20 cellular contexts compared by ENCODE assay signal in genomic region chr2:174762464-174762863, GRCh38. TPM values are rescaled to one million over a fixed set of nuclear protein-coding genes. Genes with fewer than 3 reads are reported as not detected.
"Had no signal": no experiment of that assay in that cellular context is flagged by ENCODE, and none has a peak within 500 bp of the region (broad histone marks: within the 10 kb centered on the region; RNA-seq: fewer than 3 reads in every experiment).

No MANE protein-coding gene starts in this region.

- H3K4me1 ChIP-seq: adrenal gland, spleen had no signal

- H3K4me3 Mint-ChIP-seq: activated CD4-positive, alpha-beta T cell treated with anti-CD3 and anti-CD28 coated beads, Interleukin-2, amount 10 ng/mL, durations not matched to agents 24 days and 14 days; activated naive CD4-positive, alpha-beta T cell treated with anti-CD3 and anti-CD28 coated beads for 36 hours; activated T-helper 17 cell treated with anti-CD3 and anti-CD28 coated beads, Interleukin-2, amount 50 U/mL, for 72 hours; WTC11 had no signal

- ATAC-seq: activated T-helper 17 cell treated with anti-CD3 and anti-CD28 coated beads, Interleukin-2, amount 50 U/mL, for 72 hours; esophagus mucosa; mucosa of descending colon had no signal

- H3K27ac Mint-ChIP-seq: activated CD4-positive, alpha-beta T cell treated with anti-CD3 and anti-CD28 coated beads, Interleukin-2, amount 10 ng/mL, durations not matched to agents 24 days and 14 days; activated naive CD4-positive, alpha-beta T cell treated with anti-CD3 and anti-CD28 coated beads for 36 hours; activated T-helper 17 cell treated with anti-CD3 and anti-CD28 coated beads, Interleukin-2, amount 50 U/mL, for 72 hours; WTC11 had no signal

- H3K36me3 Mint-ChIP-seq: WTC11 had no signal

- H3K27me3 ChIP-seq: adrenal gland, spleen had no signal

- H3K36me3 ChIP-seq: adrenal gland, spleen had no signal

- H3K9ac ChIP-seq: parathyroid adenoma, SK-N-SH had no signal

- H3K9me3 ChIP-seq: adrenal gland, mucosa of descending colon, SK-N-SH, spleen had no signal

- FAIRE-seq: islet of Langerhans had no signal

- H3K4me1 Mint-ChIP-seq: activated T-helper 17 cell treated with anti-CD3 and anti-CD28 coated beads, Interleukin-2, amount 50 U/mL, for 72 hours had no signal

- DNase-seq: activated CD4-positive, alpha-beta T cell treated with anti-CD3 and anti-CD28 coated beads, Interleukin-2, amount 10 ng/mL, durations not matched to agents 24 days and 14 days; activated naive CD4-positive, alpha-beta T cell treated with anti-CD3 and anti-CD28 coated beads for 36 hours; activated T-cell treated with anti-CD3 and anti-CD28 coated beads for 4 hours; adrenal gland; head of caudate nucleus; mammary epithelial cell; mucosa of descending colon; retina; SK-N-SH; spleen; stimulated activated CD4-positive, alpha-beta T cell treated with anti-CD3 and anti-CD28 coated beads, Interleukin-1b, Interleukin-23, amount 100 ng/mL, for 48 hours; stimulated activated naive CD4-positive, alpha-beta T cell; substantia nigra; T-helper 1 cell had no signal

- H3K9me3 Mint-ChIP-seq: activated CD4-positive, alpha-beta T cell treated with anti-CD3 and anti-CD28 coated beads, Interleukin-2, amount 10 ng/mL, durations not matched to agents 24 days and 14 days; activated naive CD4-positive, alpha-beta T cell treated with anti-CD3 and anti-CD28 coated beads for 36 hours; activated T-helper 17 cell treated with anti-CD3 and anti-CD28 coated beads, Interleukin-2, amount 50 U/mL, for 72 hours; WTC11 had no signal

- H3K27me3 Mint-ChIP-seq: activated T-helper 17 cell treated with anti-CD3 and anti-CD28 coated beads, Interleukin-2, amount 50 U/mL, for 72 hours had no signal

- H3K79me2 ChIP-seq: parathyroid adenoma had no signal

- H3K27ac ChIP-seq: adrenal gland, parathyroid adenoma, spleen had no signal

- H3K4me2 ChIP-seq: SK-N-SH had no signal

- H3K4me3 ChIP-seq: adrenal gland, mucosa of descending colon, spleen had no signal

RNA-seq across cellular contexts. Expression of gene CHRNA1, which starts 1.8 kb away (rescaled TPM):
- total RNA-seq: activated CD4-positive, alpha-beta T cell treated with anti-CD3 and anti-CD28 coated beads, Interleukin-2, amount 10 ng/mL, durations not matched to agents 24 days and 14 days; activated naive CD4-positive, alpha-beta T cell treated with anti-CD3 and anti-CD28 coated beads for 36 hours; esophagus mucosa; mammary epithelial cell; WTC11 had no signal
- polyA plus RNA-seq: adrenal gland, mammary epithelial cell, neural cell had no signal
